In genomic region chr22:23626286-23626975, GRCh38 we compare ENCODE assay signal across 1 cellular context.
TF ChIP-seq lines count a peak whose summit lies in the region.

No MANE protein-coding gene starts in this region.

TF ChIP-seq in K562, 482 proteins besides CTCF, POLR2A, EP300 and RAD21:
- TF ChIP-seq KLF6 (CRISPR knock-in tag; IDR thresholded peaks at IDR 0.05; ENCODE audit: borderline replicate concordance) (no peak), ZFP1 (CRISPR knock-in tag; IDR thresholded peaks at IDR 0.05) (no peak), XRCC3 (IDR thresholded peaks at IDR 0.05) (no peak), MCM7 (IDR thresholded peaks at IDR 0.05) (no peak), GABPB1 (CRISPR knock-in tag; IDR thresholded peaks at IDR 0.05) (no peak), SPI1 (IDR thresholded peaks at IDR 0.05; ENCODE audit: borderline replicate concordance, low read depth, low read length) (0 out of 2 replicates have a peak, but pooled peaks have one; percentile 7), ZNF609 (CRISPR knock-in tag; IDR thresholded peaks at IDR 0.05; ENCODE audit: borderline replicate concordance) (no peak)
